ENCODE assay signal across 1 cellular context in the genomic region with DNA sequence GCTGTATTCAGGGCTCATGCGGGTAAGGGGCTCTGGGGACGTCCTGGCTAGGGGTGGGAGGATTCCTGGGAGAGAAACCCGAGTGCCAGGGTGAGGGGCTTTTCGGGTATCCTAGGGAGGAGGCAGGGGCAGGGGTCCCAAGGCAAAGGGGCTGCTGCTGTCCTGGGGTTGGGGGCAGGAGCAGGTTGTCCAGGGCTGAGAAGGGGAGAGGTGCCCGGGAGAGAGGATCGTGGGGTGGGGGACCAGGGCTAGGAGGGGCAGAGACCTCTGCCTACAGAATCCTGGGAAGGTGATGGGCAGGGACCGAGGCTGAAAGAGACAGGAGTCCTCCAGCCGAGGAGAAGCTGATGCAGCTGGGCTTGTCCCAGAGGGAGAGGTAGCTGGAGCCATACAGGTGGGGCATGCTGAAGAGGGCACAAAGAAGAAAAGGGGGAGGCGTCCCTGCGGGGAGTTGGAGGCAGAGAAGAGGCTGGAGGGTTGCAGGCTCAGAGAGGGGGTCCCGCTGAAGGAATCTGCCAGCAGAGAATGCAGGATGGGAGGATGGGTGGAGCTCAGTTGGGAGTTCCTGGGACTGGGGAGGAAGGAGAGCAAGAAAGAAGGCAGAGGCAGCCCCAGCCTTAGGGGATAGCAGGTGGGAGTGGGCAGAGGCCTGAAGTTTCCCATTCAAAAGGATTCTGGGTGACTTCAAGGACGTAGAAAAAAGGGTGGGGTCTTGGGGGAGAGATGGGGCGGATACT.
TF ChIP-seq lines count a peak whose summit lies in the region.

No MANE protein-coding gene starts in this region.

TF ChIP-seq in K562, 482 proteins besides CTCF, POLR2A, EP300 and RAD21:
- 0 out of 2 replicates have a peak, but pooled peaks have one; percentile 5 for TF ChIP-seq CTBP1 (IDR thresholded peaks at IDR 0.05; ENCODE audit: borderline replicate concordance)
- TF ChIP-seq ZNF253 (CRISPR knock-in tag; conservative IDR thresholded peaks at IDR 0.05): no peak
- TF ChIP-seq ZNF263 (CRISPR knock-in tag; IDR thresholded peaks at IDR 0.05; ENCODE audit: borderline replicate concordance): peak; percentile 91
- no peak for TF ChIP-seq BMI1 (IDR thresholded peaks at IDR 0.05; ENCODE audit: low read length)
- no peak for TF ChIP-seq XRCC4 (IDR thresholded peaks at IDR 0.05; ENCODE audit: extremely low read depth, insufficient read depth, insufficient read length)
- no peak for TF ChIP-seq NRF1 (conservative IDR thresholded peaks at IDR 0.05 in 1 of 2, IDR thresholded peaks at IDR 0.05 in 1 of 2)
- no peak for TF ChIP-seq ZNF785 (CRISPR knock-in tag; IDR thresholded peaks at IDR 0.05)
- TF ChIP-seq HEY1 (CRISPR knock-in tag; IDR thresholded peaks at IDR 0.05; ENCODE audit: borderline replicate concordance): no peak
- TF ChIP-seq GTF2F1 (IDR thresholded peaks at IDR 0.05; ENCODE audit: low read depth, low read length): no peak
- TF ChIP-seq CEBPZ (IDR thresholded peaks at IDR 0.05; ENCODE audit: borderline replicate concordance, low read depth, low read length): no peak
- TF ChIP-seq SAP30 (IDR thresholded peaks at IDR 0.05; ENCODE audit: borderline replicate concordance, insufficient read depth, low read depth, low read length, poor library complexity, severe bottlenecking): no peak
- TF ChIP-seq ZNF165 (CRISPR knock-in tag; IDR thresholded peaks at IDR 0.05; ENCODE audit: borderline replicate concordance): no peak
- no peak for TF ChIP-seq HNRNPL (IDR thresholded peaks at IDR 0.05; ENCODE audit: low read depth, low read length)
- TF ChIP-seq ZNF766 (CRISPR knock-in tag; conservative IDR thresholded peaks at IDR 0.05): no peak
- 0 out of 2 replicates have a peak, but pooled peaks have one; percentile 1 for TF ChIP-seq RBFOX2 (IDR thresholded peaks at IDR 0.05; ENCODE audit: low read depth, low read length)
- TF ChIP-seq NCOA1 (IDR thresholded peaks at IDR 0.05; ENCODE audit: low read depth): no peak
- TF ChIP-seq SRSF3 (IDR thresholded peaks at IDR 0.05; ENCODE audit: insufficient read depth, low read length): no peak
